1 cellular context compared by ENCODE assay signal in genomic region chr11:10725114-10725906, GRCh38.
A peak's percentile ranks its signal among the peaks of the same experiment; 100 is the strongest.
TF ChIP-seq lines count a peak whose summit lies in the region.

No MANE protein-coding gene starts in this region.

TF ChIP-seq in K562, 482 proteins besides CTCF, POLR2A, EP300 and RAD21 (continued from another document and continues in another):
- TF ChIP-seq CUX1 (CRISPR knock-in tag; IDR thresholded peaks at IDR 0.05) (no peak), BMI1 (IDR thresholded peaks at IDR 0.05; ENCODE audit: low read length) (no peak), MLLT1 (IDR thresholded peaks at IDR 0.05) (peak in 1 of 2 experiments; percentile 79; a peak in 2 of 4 replicates), ZNF609 (CRISPR knock-in tag; IDR thresholded peaks at IDR 0.05; ENCODE audit: borderline replicate concordance) (0 out of 2 replicates have a peak, but pooled peaks have one; percentile 38), TGIF2 (CRISPR knock-in tag; IDR thresholded peaks at IDR 0.05) (no peak), VEZF1 (CRISPR knock-in tag; IDR thresholded peaks at IDR 0.05) (0 out of 2 replicates have a peak, but pooled peaks have one; percentile 24), CTCFL (IDR thresholded peaks at IDR 0.05; ENCODE audit: borderline replicate concordance, insufficient read depth, low read depth, low read length, poor library complexity, severe bottlenecking) (no peak), JUNB (CRISPR knock-in tag; conservative IDR thresholded peaks at IDR 0.05) (no peak), NR2F6 (CRISPR knock-in tag; IDR thresholded peaks at IDR 0.05) (no peak), CHCHD3 (CRISPR knock-in tag; IDR thresholded peaks at IDR 0.05) (no peak), KDM2B (CRISPR knock-in tag; IDR thresholded peaks at IDR 0.05) (no peak), PKNOX1 (IDR thresholded peaks at IDR 0.05) (no peak), CAMTA2 (CRISPR knock-in tag; conservative IDR thresholded peaks at IDR 0.05) (no peak), ESRRB (CRISPR knock-in tag; IDR thresholded peaks at IDR 0.05; ENCODE audit: borderline replicate concordance) (no peak), ZNF212 (CRISPR knock-in tag; IDR thresholded peaks at IDR 0.05) (no peak), ERF (CRISPR knock-in tag; IDR thresholded peaks at IDR 0.05) (no peak), ATF3 (IDR thresholded peaks at IDR 0.05) (peak; percentile 69), ATF3 (CRISPR knock-in tag; conservative IDR thresholded peaks at IDR 0.05) (no peak; the same call in 1 of the 2 replicates), TEAD4 (IDR thresholded peaks at IDR 0.05; ENCODE audit: low read length) (peak; percentile 22; the same call in 1 of the 2 replicates), TEAD4 (CRISPR knock-in tag; IDR thresholded peaks at IDR 0.05; ENCODE audit: borderline replicate concordance) (no peak), ZNF384 (IDR thresholded peaks at IDR 0.05; ENCODE audit: low read depth, low read length) (no peak), RBM14 (IDR thresholded peaks at IDR 0.05; ENCODE audit: borderline replicate concordance, insufficient read depth, low read depth, low read length) (no peak), ZNF133 (CRISPR knock-in tag; IDR thresholded peaks at IDR 0.05) (no peak), NBN (IDR thresholded peaks at IDR 0.05; ENCODE audit: low read depth) (no peak), CREB3 (tag; conservative IDR thresholded peaks at IDR 0.05; ENCODE audit: low read depth) (no peak), CEBPB (tag; IDR thresholded peaks at IDR 0.05) (no peak), PHF8 (IDR thresholded peaks at IDR 0.05; ENCODE audit: borderline replicate concordance, low read length) (no peak), ZKSCAN1 (IDR thresholded peaks at IDR 0.05; ENCODE audit: low read depth, low read length) (no peak), ID3 (CRISPR knock-in tag; IDR thresholded peaks at IDR 0.05) (no peak), ID3 (tag; IDR thresholded peaks at IDR 0.05) (no peak), ZNF134 (CRISPR knock-in tag; conservative IDR thresholded peaks at IDR 0.05) (no peak), SMARCA4 (IDR thresholded peaks at IDR 0.05) (peak; percentile 68; the same call in 1 of the 2 replicates), CTBP1 (IDR thresholded peaks at IDR 0.05; ENCODE audit: borderline replicate concordance) (peak; percentile 48; the same call in 1 of the 2 replicates), HBP1 (CRISPR knock-in tag; IDR thresholded peaks at IDR 0.05) (no peak), HMBOX1 (IDR thresholded peaks at IDR 0.05) (peak; percentile 10; the same call in 1 of the 2 replicates)
